In the genomic region with DNA sequence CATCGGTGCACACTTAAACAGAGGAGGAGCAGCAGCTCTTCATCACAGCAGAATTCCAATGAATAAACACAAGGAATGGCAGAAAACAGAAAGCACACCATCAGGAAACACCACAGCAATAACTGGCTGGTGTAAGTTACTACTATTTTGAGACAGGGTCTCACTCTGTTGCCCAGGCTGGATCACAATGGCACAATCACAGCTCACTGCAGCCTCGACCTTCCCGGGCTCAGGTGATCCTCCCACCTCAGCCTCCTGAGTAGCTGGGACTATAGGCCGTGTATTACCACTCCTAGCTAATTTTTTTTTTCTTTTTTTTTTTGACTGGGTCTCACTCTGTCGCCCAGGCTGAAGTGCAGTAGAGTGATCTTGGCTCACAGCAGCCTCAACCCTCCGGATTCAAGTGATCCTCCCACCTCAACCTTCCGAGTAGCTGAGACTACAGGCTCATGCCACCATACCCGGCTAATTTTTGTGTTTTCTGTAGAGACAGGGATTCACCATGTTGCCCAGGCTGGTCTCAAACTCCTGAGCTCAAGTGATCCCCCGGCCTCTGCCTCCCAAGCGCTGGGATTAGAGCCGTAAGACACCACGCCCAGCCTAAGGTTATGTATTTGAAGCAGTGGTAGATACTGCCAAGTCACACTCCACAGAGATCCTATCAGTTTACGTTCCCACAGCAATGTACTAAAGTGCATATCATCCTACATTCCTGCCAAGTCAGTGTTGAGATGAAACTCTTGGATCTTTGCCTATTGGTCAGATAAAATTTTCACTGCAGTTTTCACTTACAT, we compare ENCODE assay signal across 1 cellular context.
A peak's percentile ranks its signal among the peaks of the same experiment; 100 is the strongest.
TF ChIP-seq lines count a peak whose summit lies in the region.

No MANE protein-coding gene starts in this region.

TF ChIP-seq in K562, 482 proteins besides CTCF, POLR2A, EP300 and RAD21 (continued from another document and continues in another):
- TF ChIP-seq, protein P1, sequence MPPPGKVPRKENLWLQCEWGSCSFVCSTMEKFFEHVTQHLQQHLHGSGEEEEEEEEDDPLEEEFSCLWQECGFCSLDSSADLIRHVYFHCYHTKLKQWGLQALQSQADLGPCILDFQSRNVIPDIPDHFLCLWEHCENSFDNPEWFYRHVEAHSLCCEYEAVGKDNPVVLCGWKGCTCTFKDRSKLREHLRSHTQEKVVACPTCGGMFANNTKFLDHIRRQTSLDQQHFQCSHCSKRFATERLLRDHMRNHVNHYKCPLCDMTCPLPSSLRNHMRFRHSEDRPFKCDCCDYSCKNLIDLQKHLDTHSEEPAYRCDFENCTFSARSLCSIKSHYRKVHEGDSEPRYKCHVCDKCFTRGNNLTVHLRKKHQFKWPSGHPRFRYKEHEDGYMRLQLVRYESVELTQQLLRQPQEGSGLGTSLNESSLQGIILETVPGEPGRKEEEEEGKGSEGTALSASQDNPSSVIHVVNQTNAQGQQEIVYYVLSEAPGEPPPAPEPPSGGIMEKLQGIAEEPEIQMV (tag; conservative IDR thresholded peaks at IDR 0.05; ENCODE audit: low read depth), result no peak
- TF ChIP-seq SMAD3 (CRISPR knock-in tag; conservative IDR thresholded peaks at IDR 0.05) (no peak), ZNF347 (CRISPR knock-in tag; IDR thresholded peaks at IDR 0.05; ENCODE audit: low read depth) (no peak), RBM39 (optimal IDR thresholded peaks at IDR 0.05; ENCODE audit: low read depth, low read length) (no peak), ZNF75A (CRISPR knock-in tag; IDR thresholded peaks at IDR 0.05) (no peak), ETV5 (CRISPR knock-in tag; IDR thresholded peaks at IDR 0.05; ENCODE audit: low read depth) (no peak), ZNF24 (IDR thresholded peaks at IDR 0.05) (no peak), FOSL1 (tag; conservative IDR thresholded peaks at IDR 0.05) (peak; percentile 34; the same call in 1 of the 2 replicates), ATF1 (CRISPR knock-in tag; IDR thresholded peaks at IDR 0.05) (no peak), ATF1 (tag; IDR thresholded peaks at IDR 0.05) (no peak), ZNF184 (CRISPR knock-in tag; IDR thresholded peaks at IDR 0.05) (no peak), TBL1XR1 (IDR thresholded peaks at IDR 0.05; ENCODE audit: low read length in 2 of 2) (peak in 1 of 2 experiments; percentile 57; a peak in 1 of 4 replicates), EGR1 (conservative IDR thresholded peaks at IDR 0.05) (no peak), SIX5 (IDR thresholded peaks at IDR 0.05; ENCODE audit: borderline replicate concordance in 1 of 2, insufficient read depth in 1 of 2, low read depth in 1 of 2, low read length in 2 of 2) (no peak), MCM5 (IDR thresholded peaks at IDR 0.05; ENCODE audit: low read depth) (no peak), ZNF146 (CRISPR knock-in tag; IDR thresholded peaks at IDR 0.05; ENCODE audit: unreplicated experiment) (no peak), ZNF197 (CRISPR knock-in tag; IDR thresholded peaks at IDR 0.05; ENCODE audit: low read depth) (no peak), PURB (CRISPR knock-in tag; IDR thresholded peaks at IDR 0.05; ENCODE audit: low read depth) (no peak), NCOA2 (IDR thresholded peaks at IDR 0.05; ENCODE audit: partially characterized antibody in 2 of 2) (no peak), ETV1 (tag; conservative IDR thresholded peaks at IDR 0.05; ENCODE audit: low read depth) (no peak), HNRNPK (IDR thresholded peaks at IDR 0.05; ENCODE audit: low read depth, low read length, poor library complexity, severe bottlenecking) (no peak), ARID1B (IDR thresholded peaks at IDR 0.05) (peak; percentile 79), NFATC3 (IDR thresholded peaks at IDR 0.05) (no peak), SP1 (CRISPR knock-in tag; IDR thresholded peaks at IDR 0.05) (no peak), RAD51 (IDR thresholded peaks at IDR 0.05; ENCODE audit: borderline replicate concordance, low read depth) (no peak), SIN3B (IDR thresholded peaks at IDR 0.05; ENCODE audit: low read depth) (no peak), KLF1 (tag; IDR thresholded peaks at IDR 0.05) (no peak), GTF2E2 (tag; IDR thresholded peaks at IDR 0.05) (no peak), HDAC2 (IDR thresholded peaks at IDR 0.05) (peak; percentile 38; the same call in 1 of the 2 replicates), HNRNPH1 (optimal IDR thresholded peaks at IDR 0.05; ENCODE audit: low read depth, low read length) (no peak), GATAD2A (IDR thresholded peaks at IDR 0.05) (no peak), MCM2 (IDR thresholded peaks at IDR 0.05; ENCODE audit: low read depth) (no peak), NCOR1 (IDR thresholded peaks at IDR 0.05) (no peak), TRIM28 (IDR thresholded peaks at IDR 0.05) (no peak), SMARCE1 (IDR thresholded peaks at IDR 0.05) (peak; percentile 70; the same call in 1 of the 2 replicates), ETS2 (tag; IDR thresholded peaks at IDR 0.05; ENCODE audit: borderline replicate concordance, poor library complexity, severe bottlenecking) (no peak), ZNF134 (CRISPR knock-in tag; conservative IDR thresholded peaks at IDR 0.05) (no peak), SIN3A (IDR thresholded peaks at IDR 0.05; ENCODE audit: borderline replicate concordance in 2 of 2, control insufficient read depth in 1 of 2, low read depth in 2 of 2, low read length in 2 of 2) (no peak), STAT5A (IDR thresholded peaks at IDR 0.05; ENCODE audit: borderline replicate concordance, low read length) (no peak), TGIF2 (CRISPR knock-in tag; IDR thresholded peaks at IDR 0.05) (no peak), DDX20 (tag; IDR thresholded peaks at IDR 0.05; ENCODE audit: low read depth) (no peak), NR2F6 (CRISPR knock-in tag; IDR thresholded peaks at IDR 0.05) (no peak), TEAD2 (tag; IDR thresholded peaks at IDR 0.05) (peak; percentile 87), ZEB2 (IDR thresholded peaks at IDR 0.05) (no peak), FIP1L1 (IDR thresholded peaks at IDR 0.05; ENCODE audit: low read depth, low read length, poor library complexity, severe bottlenecking) (no peak), L3MBTL2 (IDR thresholded peaks at IDR 0.05) (no peak)
- TF ChIP-seq, protein P2, sequence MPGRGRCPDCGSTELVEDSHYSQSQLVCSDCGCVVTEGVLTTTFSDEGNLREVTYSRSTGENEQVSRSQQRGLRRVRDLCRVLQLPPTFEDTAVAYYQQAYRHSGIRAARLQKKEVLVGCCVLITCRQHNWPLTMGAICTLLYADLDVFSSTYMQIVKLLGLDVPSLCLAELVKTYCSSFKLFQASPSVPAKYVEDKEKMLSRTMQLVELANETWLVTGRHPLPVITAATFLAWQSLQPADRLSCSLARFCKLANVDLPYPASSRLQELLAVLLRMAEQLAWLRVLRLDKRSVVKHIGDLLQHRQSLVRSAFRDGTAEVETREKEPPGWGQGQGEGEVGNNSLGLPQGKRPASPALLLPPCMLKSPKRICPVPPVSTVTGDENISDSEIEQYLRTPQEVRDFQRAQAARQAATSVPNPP (IDR thresholded peaks at IDR 0.05; ENCODE audit: borderline replicate concordance, insufficient read depth, insufficient read length), result no peak
- TF ChIP-seq, protein P3, sequence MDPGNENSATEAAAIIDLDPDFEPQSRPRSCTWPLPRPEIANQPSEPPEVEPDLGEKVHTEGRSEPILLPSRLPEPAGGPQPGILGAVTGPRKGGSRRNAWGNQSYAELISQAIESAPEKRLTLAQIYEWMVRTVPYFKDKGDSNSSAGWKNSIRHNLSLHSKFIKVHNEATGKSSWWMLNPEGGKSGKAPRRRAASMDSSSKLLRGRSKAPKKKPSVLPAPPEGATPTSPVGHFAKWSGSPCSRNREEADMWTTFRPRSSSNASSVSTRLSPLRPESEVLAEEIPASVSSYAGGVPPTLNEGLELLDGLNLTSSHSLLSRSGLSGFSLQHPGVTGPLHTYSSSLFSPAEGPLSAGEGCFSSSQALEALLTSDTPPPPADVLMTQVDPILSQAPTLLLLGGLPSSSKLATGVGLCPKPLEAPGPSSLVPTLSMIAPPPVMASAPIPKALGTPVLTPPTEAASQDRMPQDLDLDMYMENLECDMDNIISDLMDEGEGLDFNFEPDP (CRISPR knock-in tag; IDR thresholded peaks at IDR 0.05), result no peak
- TF ChIP-seq, protein P4, sequence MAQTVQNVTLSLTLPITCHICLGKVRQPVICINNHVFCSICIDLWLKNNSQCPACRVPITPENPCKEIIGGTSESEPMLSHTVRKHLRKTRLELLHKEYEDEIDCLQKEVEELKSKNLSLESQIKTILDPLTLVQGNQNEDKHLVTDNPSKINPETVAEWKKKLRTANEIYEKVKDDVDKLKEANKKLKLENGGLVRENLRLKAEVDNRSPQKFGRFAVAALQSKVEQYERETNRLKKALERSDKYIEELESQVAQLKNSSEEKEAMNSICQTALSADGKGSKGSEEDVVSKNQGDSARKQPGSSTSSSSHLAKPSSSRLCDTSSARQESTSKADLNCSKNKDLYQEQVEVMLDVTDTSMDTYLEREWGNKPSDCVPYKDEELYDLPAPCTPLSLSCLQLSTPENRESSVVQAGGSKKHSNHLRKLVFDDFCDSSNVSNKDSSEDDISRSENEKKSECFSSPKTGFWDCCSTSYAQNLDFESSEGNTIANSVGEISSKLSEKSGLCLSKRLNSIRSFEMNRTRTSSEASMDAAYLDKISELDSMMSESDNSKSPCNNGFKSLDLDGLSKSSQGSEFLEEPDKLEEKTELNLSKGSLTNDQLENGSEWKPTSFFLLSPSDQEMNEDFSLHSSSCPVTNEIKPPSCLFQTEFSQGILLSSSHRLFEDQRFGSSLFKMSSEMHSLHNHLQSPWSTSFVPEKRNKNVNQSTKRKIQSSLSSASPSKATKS (CRISPR knock-in tag; IDR thresholded peaks at IDR 0.05), result no peak
- TF ChIP-seq, protein P5, sequence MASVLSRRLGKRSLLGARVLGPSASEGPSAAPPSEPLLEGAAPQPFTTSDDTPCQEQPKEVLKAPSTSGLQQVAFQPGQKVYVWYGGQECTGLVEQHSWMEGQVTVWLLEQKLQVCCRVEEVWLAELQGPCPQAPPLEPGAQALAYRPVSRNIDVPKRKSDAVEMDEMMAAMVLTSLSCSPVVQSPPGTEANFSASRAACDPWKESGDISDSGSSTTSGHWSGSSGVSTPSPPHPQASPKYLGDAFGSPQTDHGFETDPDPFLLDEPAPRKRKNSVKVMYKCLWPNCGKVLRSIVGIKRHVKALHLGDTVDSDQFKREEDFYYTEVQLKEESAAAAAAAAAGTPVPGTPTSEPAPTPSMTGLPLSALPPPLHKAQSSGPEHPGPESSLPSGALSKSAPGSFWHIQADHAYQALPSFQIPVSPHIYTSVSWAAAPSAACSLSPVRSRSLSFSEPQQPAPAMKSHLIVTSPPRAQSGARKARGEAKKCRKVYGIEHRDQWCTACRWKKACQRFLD (CRISPR knock-in tag; IDR thresholded peaks at IDR 0.05), result no peak
- TF ChIP-seq, protein P6, sequence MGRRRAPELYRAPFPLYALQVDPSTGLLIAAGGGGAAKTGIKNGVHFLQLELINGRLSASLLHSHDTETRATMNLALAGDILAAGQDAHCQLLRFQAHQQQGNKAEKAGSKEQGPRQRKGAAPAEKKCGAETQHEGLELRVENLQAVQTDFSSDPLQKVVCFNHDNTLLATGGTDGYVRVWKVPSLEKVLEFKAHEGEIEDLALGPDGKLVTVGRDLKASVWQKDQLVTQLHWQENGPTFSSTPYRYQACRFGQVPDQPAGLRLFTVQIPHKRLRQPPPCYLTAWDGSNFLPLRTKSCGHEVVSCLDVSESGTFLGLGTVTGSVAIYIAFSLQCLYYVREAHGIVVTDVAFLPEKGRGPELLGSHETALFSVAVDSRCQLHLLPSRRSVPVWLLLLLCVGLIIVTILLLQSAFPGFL (CRISPR knock-in tag; IDR thresholded peaks at IDR 0.05), result no peak
- TF ChIP-seq, protein P7, sequence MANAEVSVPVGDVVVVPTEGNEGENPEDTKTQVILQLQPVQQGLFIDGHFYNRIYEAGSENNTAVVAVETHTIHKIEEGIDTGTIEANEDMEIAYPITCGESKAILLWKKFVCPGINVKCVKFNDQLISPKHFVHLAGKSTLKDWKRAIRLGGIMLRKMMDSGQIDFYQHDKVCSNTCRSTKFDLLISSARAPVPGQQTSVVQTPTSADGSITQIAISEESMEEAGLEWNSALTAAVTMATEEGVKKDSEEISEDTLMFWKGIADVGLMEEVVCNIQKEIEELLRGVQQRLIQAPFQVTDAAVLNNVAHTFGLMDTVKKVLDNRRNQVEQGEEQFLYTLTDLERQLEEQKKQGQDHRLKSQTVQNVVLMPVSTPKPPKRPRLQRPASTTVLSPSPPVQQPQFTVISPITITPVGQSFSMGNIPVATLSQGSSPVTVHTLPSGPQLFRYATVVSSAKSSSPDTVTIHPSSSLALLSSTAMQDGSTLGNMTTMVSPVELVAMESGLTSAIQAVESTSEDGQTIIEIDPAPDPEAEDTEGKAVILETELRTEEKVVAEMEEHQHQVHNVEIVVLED (CRISPR knock-in tag; IDR thresholded peaks at IDR 0.05), result no peak
- TF ChIP-seq, protein P8, sequence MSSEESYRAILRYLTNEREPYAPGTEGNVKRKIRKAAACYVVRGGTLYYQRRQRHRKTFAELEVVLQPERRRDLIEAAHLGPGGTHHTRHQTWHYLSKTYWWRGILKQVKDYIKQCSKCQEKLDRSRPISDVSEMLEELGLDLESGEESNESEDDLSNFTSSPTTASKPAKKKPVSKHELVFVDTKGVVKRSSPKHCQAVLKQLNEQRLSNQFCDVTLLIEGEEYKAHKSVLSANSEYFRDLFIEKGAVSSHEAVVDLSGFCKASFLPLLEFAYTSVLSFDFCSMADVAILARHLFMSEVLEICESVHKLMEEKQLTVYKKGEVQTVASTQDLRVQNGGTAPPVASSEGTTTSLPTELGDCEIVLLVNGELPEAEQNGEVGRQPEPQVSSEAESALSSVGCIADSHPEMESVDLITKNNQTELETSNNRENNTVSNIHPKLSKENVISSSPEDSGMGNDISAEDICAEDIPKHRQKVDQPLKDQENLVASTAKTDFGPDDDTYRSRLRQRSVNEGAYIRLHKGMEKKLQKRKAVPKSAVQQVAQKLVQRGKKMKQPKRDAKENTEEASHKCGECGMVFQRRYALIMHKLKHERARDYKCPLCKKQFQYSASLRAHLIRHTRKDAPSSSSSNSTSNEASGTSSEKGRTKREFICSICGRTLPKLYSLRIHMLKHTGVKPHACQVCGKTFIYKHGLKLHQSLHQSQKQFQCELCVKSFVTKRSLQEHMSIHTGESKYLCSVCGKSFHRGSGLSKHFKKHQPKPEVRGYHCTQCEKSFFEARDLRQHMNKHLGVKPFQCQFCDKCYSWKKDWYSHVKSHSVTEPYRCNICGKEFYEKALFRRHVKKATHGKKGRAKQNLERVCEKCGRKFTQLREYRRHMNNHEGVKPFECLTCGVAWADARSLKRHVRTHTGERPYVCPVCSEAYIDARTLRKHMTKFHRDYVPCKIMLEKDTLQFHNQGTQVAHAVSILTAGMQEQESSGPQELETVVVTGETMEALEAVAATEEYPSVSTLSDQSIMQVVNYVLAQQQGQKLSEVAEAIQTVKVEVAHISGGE (CRISPR knock-in tag; IDR thresholded peaks at IDR 0.05), result no peak
- TF ChIP-seq, protein P9, sequence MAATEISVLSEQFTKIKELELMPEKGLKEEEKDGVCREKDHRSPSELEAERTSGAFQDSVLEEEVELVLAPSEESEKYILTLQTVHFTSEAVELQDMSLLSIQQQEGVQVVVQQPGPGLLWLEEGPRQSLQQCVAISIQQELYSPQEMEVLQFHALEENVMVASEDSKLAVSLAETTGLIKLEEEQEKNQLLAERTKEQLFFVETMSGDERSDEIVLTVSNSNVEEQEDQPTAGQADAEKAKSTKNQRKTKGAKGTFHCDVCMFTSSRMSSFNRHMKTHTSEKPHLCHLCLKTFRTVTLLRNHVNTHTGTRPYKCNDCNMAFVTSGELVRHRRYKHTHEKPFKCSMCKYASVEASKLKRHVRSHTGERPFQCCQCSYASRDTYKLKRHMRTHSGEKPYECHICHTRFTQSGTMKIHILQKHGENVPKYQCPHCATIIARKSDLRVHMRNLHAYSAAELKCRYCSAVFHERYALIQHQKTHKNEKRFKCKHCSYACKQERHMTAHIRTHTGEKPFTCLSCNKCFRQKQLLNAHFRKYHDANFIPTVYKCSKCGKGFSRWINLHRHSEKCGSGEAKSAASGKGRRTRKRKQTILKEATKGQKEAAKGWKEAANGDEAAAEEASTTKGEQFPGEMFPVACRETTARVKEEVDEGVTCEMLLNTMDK (IDR thresholded peaks at IDR 0.05; ENCODE audit: borderline replicate concordance, insufficient read depth, low read depth, low read length, poor library complexity, severe bottlenecking), result no peak
